Comparison of ENCODE assay signal across 8 cellular contexts in genomic region chr13:46339035-46339666, GRCh38. TPM values are rescaled to one million over a fixed set of nuclear protein-coding genes. Genes with fewer than 3 reads are reported as not detected.
DNase-seq lines count a peak whose midpoint lies in the region; ATAC-seq lines count a peak whose summit lies in the region.

No MANE protein-coding gene starts in this region.

- peak; percentile 52 for ATAC-seq in GM21723 (IDR thresholded peaks at IDR 0.05; ENCODE audit: unreplicated experiment)

- DNase-seq in Caki2 (ENCODE audit: low read depth) (peak; percentile 80), RPMI7951 (ENCODE audit: low read depth) (peak; percentile 81), iris pigment epithelial cell (ENCODE audit: low read depth) (peak; percentile 79), DMS53 (lab: John Stamatoyannopoulos, UW) (no peak), NCI-H146 treated with DMSO at 0.1 percent for 48 hours (lab: John Stamatoyannopoulos, UW; ENCODE audit: unreplicated experiment) (no peak), G401 (ENCODE audit: low spot score) (no peak), germinal center (ENCODE audit: low spot score) (no peak)

- in situ Hi-C loops in Caki2 (cut with HindIII; ENCODE audit: low pct_unique_long_range_greater_than_20kb, low sequenced_read_pairs) (no loop called here), G401 (cut with HindIII; ENCODE audit: low sequenced_read_pairs) (no loop called here)

RNA-seq across cellular contexts. Expression of gene RUBCNL, which starts 47.9 kb away (rescaled TPM):
- not detected in 2 replicates for total RNA-seq in Caki2 (2014; rRNA removed; shearing (Covaris generic); ENCODE audit: low replicate concordance)
- total RNA-seq in RPMI7951 (2014; rRNA removed; shearing (Covaris generic)): not detected in 2 replicates
- not detected in 2 replicates for total RNA-seq in G401 (2014; rRNA removed; shearing (Covaris generic))

Comparison
In these comparisons a context has a peak if more than half of its experiments do, and no peak if none do; other contexts are left out.
1. DNase-seq: peak in Caki2 (single experiment), RPMI7951 (single experiment) and iris pigment epithelial cell (single experiment); none in DMS53 (single experiment), NCI-H146 treated with DMSO at 0.1 percent for 48 hours (single experiment), G401 (single experiment) and germinal center (single experiment).